In the genomic region with DNA sequence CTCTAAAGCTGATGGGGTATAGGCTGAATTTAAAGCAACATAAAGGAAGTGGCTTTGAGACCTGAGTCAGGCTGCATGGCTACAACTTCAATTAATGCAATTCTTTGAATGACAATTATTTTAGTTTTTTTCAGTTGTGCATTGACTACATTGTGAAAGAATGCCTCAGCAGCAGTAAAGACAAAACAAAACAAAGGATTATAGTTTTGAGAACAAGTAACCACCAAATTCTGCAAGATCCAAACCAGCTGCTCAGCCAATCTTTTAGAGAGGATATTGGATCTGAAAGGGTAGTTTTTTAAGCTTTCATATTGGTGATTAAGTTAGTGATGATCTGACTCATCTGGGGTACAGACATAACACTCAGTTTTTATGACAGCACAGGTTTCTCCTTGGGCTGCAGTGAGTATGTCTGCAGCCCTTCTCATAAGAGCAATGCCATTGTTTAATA, we compare ENCODE assay signal across 16 cellular contexts. TPM values are rescaled to one million over a fixed set of nuclear protein-coding genes. Genes with fewer than 3 reads are reported as not detected.
DNase-seq lines count a peak whose midpoint lies in the region; ATAC-seq, FAIRE-seq and TF ChIP-seq lines count a peak whose summit lies in the region.
"Had no signal": no experiment of that assay in that cellular context is flagged by ENCODE, and none has a peak within 500 bp of the region (broad histone marks: within the 10 kb centered on the region; RNA-seq: fewer than 3 reads in every experiment).

No MANE protein-coding gene starts in this region.

- H3K27ac ChIP-seq in small intestine (ENCODE audit: low read depth in 1 of 2, low read length in 1 of 2) (no peak overlapping the region), transverse colon (no peak overlapping the region)
- H3K27ac ChIP-seq: neural progenitor cell, stomach had no signal

- in situ Hi-C loops in transverse colon (cut with MboI; ENCODE audit: low pct_ligation_motif_present in 1 of 4, low pct_unique_long_range_greater_than_20kb in 1 of 4, low sequenced_read_pairs in 3 of 4), result no loop called here

- FAIRE-seq in small intestine (lab: Jason Lieb, UNC), result no peak
- no peak for FAIRE-seq in HTR-8/SVneo (lab: Jason Lieb, UNC)
- FAIRE-seq: H1, kidney had no signal

- H3K36me3 ChIP-seq in small intestine (ENCODE audit: control insufficient read depth in 2 of 2, insufficient read depth in 2 of 2, low read length in 2 of 2) (no peaks in the 10 kb centered on the region), transverse colon (no peaks in the 10 kb centered on the region)
- H3K36me3 ChIP-seq: neural progenitor cell, stomach had no signal

- H3K4me3 ChIP-seq in choroid plexus epithelial cell (ENCODE audit: low read depth, low read length) (no peak overlapping the region), small intestine (ENCODE audit: low read depth in 1 of 2, low read length in 2 of 2) (no peak overlapping the region), transverse colon (no peak overlapping the region)
- H3K4me3 ChIP-seq: neural progenitor cell, stomach had no signal

- no peak for TF ChIP-seq POLR2A in transverse colon (IDR thresholded peaks at IDR 0.05)

- no peak for TF ChIP-seq EP300 in transverse colon (IDR thresholded peaks at IDR 0.05; ENCODE audit: low read depth)

- no peak for TF ChIP-seq CTCF in choroid plexus epithelial cell (conservative IDR thresholded peaks at IDR 0.05; ENCODE audit: low read depth, low read length)
- no peak for TF ChIP-seq CTCF in transverse colon (IDR thresholded peaks at IDR 0.05)

- H3K4me1 ChIP-seq in small intestine (ENCODE audit: control insufficient read depth in 2 of 2, insufficient read depth in 1 of 2, low read depth in 1 of 2, low read length in 1 of 2) (no peaks in the 10 kb centered on the region), transverse colon (no peaks in the 10 kb centered on the region)
- H3K4me1 ChIP-seq: neural progenitor cell, stomach had no signal

- intact Hi-C loops in transverse colon (cut with DNase I; ENCODE audit: low total_unique reads), result no loop called here

- ATAC-seq in GM19023 (IDR thresholded peaks at IDR 0.05; ENCODE audit: unreplicated experiment) (peak; percentile 83), HG02973 (IDR thresholded peaks at IDR 0.05; ENCODE audit: unreplicated experiment) (peak; percentile 78)
- ATAC-seq: PC-3 had no signal

- H3K27me3 ChIP-seq in small intestine (ENCODE audit: control insufficient read depth in 2 of 2, insufficient read depth in 2 of 2, low read length in 2 of 2) (no peaks in the 10 kb centered on the region), transverse colon (no peaks in the 10 kb centered on the region)
- H3K27me3 ChIP-seq: neural progenitor cell, stomach had no signal

- H3K9me3 ChIP-seq in small intestine (ENCODE audit: control insufficient read depth, low read depth), result no peaks in the 10 kb centered on the region
- H3K9me3 ChIP-seq in transverse colon, result no peaks in the 10 kb centered on the region

- DNase-seq in EL, result peak; percentile 42
- peak; percentile 19 for DNase-seq in choroid plexus epithelial cell (ENCODE audit: low read depth)
- no peak for DNase-seq in small intestine
- no peak for DNase-seq in retina
- DNase-seq in HTR-8/SVneo (ENCODE audit: insufficient read length, low spot score), result no peak
- no peak for DNase-seq in transverse colon
- DNase-seq: kidney; NCI-H187; PC-3; stimulated activated CD4-positive, alpha-beta T cell treated with anti-CD3 and anti-CD28 coated beads, Interleukin-1b, Interleukin-23, amount 100 ng/mL, for 48 hours; stomach had no signal

RNA-seq across cellular contexts. Expression of gene ABCA13, which starts 40.6 kb away (rescaled TPM):
- polyA plus RNA-seq in small intestine, result under 1 TPM in 2 of 3 donors, not detected in 1; 0.22 to 0.39 TPM
- under 1 TPM; under 0.01 to 0.96 (median 0.35) TPM for total RNA-seq in transverse colon
- polyA plus RNA-seq: CD4-positive, CD25-positive, alpha-beta regulatory T cell had no signal

RNA-seq across cellular contexts. Expression of gene UPP1, which starts 41.6 kb away (rescaled TPM):
- 100 to 1,000 TPM in 1 of 3 donors, 10 to 100 TPM in 2; 42.4 to 105 (median 75.8) TPM for polyA plus RNA-seq in small intestine
- 10 to 100 TPM; 31.3 to 46.8 (median 39.3) TPM for total RNA-seq in transverse colon

Comparison
In these comparisons a context has a peak if more than half of its experiments do, and no peak if none do; other contexts are left out.
1. DNase-seq: peak in EL (single experiment) and choroid plexus epithelial cell (single experiment); none in small intestine (single experiment), retina (single experiment), HTR-8/SVneo (single experiment) and transverse colon (single experiment).